In genomic region chr6:157756708-157757429, GRCh38 we compare ENCODE assay signal across 8 cellular contexts.
DNase-seq lines count a peak whose midpoint lies in the region; ATAC-seq, FAIRE-seq and TF ChIP-seq lines count a peak whose summit lies in the region.

No MANE protein-coding gene starts in this region.

- H4K91ac ChIP-seq in H9 (ENCODE audit: insufficient read length, low read depth, low read length), result no peak overlapping the region

- H3K9me3 Mint-ChIP-seq in H9 (peaks cover 13 to 27% of the 10 kb centered on the region in 2 experiments), WTC11 (peaks cover 32% of the 10 kb centered on the region)

- H3K18ac ChIP-seq in H9 (ENCODE audit: insufficient read length, low read depth, low read length), result no peak overlapping the region

- FAIRE-seq in bronchial epithelial cell (lab: Jason Lieb, UNC) (no peak), kidney (lab: Jason Lieb, UNC) (peak; percentile 46)

- peak overlapping the region; percentile 11 to 51 (median 33); a peak in 17 of 22 replicates for H3K4me2 ChIP-seq in BLaER1 treated with 17β-estradiol and CSF1 and Interleukin-3, amounts not matched to agents 10 nM and 100 nM
- H3K4me2 ChIP-seq in H9 (ENCODE audit: insufficient read depth, insufficient read length, low read length), result no peak overlapping the region

- no CpG with 5 or more reads among the region's 19 CpGs for WGBS in H9 (ENCODE audit: extremely low coverage, insufficient read length, low lambda C conversion rate)

- no peak overlapping the region for H3K14ac ChIP-seq in H9 (ENCODE audit: insufficient read depth, low read length)

- H3K23me2 ChIP-seq in H9 (ENCODE audit: insufficient read length, low read depth, low read length, poor library complexity, severe bottlenecking), result no peaks in the 10 kb centered on the region

- no peaks in the 10 kb centered on the region for H3K36me3 ChIP-seq in BLaER1 treated with 17β-estradiol and CSF1 and Interleukin-3, amounts not matched to agents 10 nM and 100 nM
- H3K36me3 ChIP-seq in bronchial epithelial cell (ENCODE audit: control insufficient read depth, insufficient read depth, low read length) (no peaks in the 10 kb centered on the region), kidney (ENCODE audit: control insufficient read depth in 1 of 2, insufficient read depth in 2 of 2, low read length in 2 of 2) (no peaks in the 10 kb centered on the region)

- H3K56ac ChIP-seq in H9 (ENCODE audit: insufficient read length, low read depth, low read length), result no peak overlapping the region

- H2BK120ac ChIP-seq in H9 (ENCODE audit: low read depth, low read length, poor library complexity, severe bottlenecking), result no peak overlapping the region

- no peak overlapping the region for H2BK5ac ChIP-seq in H9 (ENCODE audit: insufficient read length, low read length)

- TF ChIP-seq CTCF in H9 (conservative IDR thresholded peaks at IDR 0.05) (peak; percentile 91), WTC11 (IDR thresholded peaks at IDR 0.05) (peak; percentile 73), bronchial epithelial cell (IDR thresholded peaks at IDR 0.05; ENCODE audit: insufficient read depth, low read length, severe bottlenecking) (peak; percentile 91), kidney (IDR thresholded peaks at IDR 0.05; ENCODE audit: borderline replicate concordance, extremely low read depth, insufficient read depth) (peak; percentile 92)

- H2BK20ac ChIP-seq in H9 (ENCODE audit: low read depth, low read length, poor library complexity, severe bottlenecking), result no peak overlapping the region

- peaks cover 44% of the 10 kb centered on the region for H3K27me3 Mint-ChIP-seq in H9 (ENCODE audit: low read depth)
- peaks cover 18% of the 10 kb centered on the region for H3K27me3 Mint-ChIP-seq in WTC11 (ENCODE audit: low read depth)

- H3K27ac ChIP-seq in BLaER1 treated with 17β-estradiol and CSF1 and Interleukin-3, amounts not matched to agents 10 nM and 100 nM, result no peak overlapping the region
- H3K27ac ChIP-seq in H9 (ENCODE audit: insufficient read length, low read depth, low read length), result no peak overlapping the region
- H3K27ac ChIP-seq in kidney (ENCODE audit: low read depth in 2 of 2, low read length in 2 of 2), result peak overlapping the region; percentile 16 to 52

- no peak overlapping the region for H3K4me3 ChIP-seq in BLaER1 treated with 17β-estradiol and CSF1 and Interleukin-3, amounts not matched to agents 10 nM and 100 nM
- H3K4me3 ChIP-seq in bronchial epithelial cell (ENCODE audit: low read depth, low read length), result no peak overlapping the region
- H3K4me3 ChIP-seq in kidney (ENCODE audit: low read length in 2 of 2), result no peak overlapping the region

- no peaks in the 10 kb centered on the region for H3K79me2 ChIP-seq in H9 (ENCODE audit: insufficient read depth, low read length)

- H3K27ac Mint-ChIP-seq in H9 (no peak overlapping the region), WTC11 (no peak overlapping the region)

- H2AK5ac ChIP-seq in H9 (ENCODE audit: insufficient read length, low read length), result no peak overlapping the region

- no peaks in the 10 kb centered on the region for H3K79me1 ChIP-seq in H9 (ENCODE audit: insufficient read depth, low read depth, low read length, poor library complexity, severe bottlenecking)

- H4K20me1 ChIP-seq in BLaER1 treated with 17β-estradiol and CSF1 and Interleukin-3, amounts not matched to agents 10 nM and 100 nM, result peaks cover 0 to 9% (median 0%) of the 10 kb centered on the region in 11 experiments; a peak in 1 of 22 replicates
- no peaks in the 10 kb centered on the region for H4K20me1 ChIP-seq in H9 (ENCODE audit: control insufficient read depth, insufficient read depth, insufficient read length)

- peaks cover 19 to 41% (median 32%) of the 10 kb centered on the region in 10 experiments for H3K4me1 ChIP-seq in BLaER1 treated with 17β-estradiol and CSF1 and Interleukin-3, amounts not matched to agents 10 nM and 100 nM
- H3K4me1 ChIP-seq in H9 (ENCODE audit: insufficient read depth, low read length), result peaks cover 10% of the 10 kb centered on the region; the same call in 1 of the 2 replicates
- H3K4me1 ChIP-seq in kidney (ENCODE audit: control insufficient read depth in 1 of 2, insufficient read depth in 1 of 2, low read depth in 1 of 2, low read length in 2 of 2), result peaks cover 14% of the 10 kb centered on the region in 2 donors

- H3K4me3 Mint-ChIP-seq in H9, result no peak overlapping the region; a peak in 1 of 5 replicates
- no peak overlapping the region for H3K4me3 Mint-ChIP-seq in WTC11

- no peak overlapping the region for H3K23ac ChIP-seq in H9 (ENCODE audit: insufficient read length, low read depth, low read length)

- peaks cover 3 to 28% (median 26%) of the 10 kb centered on the region in 3 experiments; a peak in 6 of 7 replicates for H3K36me3 Mint-ChIP-seq in H9 (ENCODE audit: insufficient read depth in 1 of 3, low read depth in 3 of 3)
- H3K36me3 Mint-ChIP-seq in WTC11, result peaks cover 28% of the 10 kb centered on the region

- peaks cover 0 to 6% (median 0%) of the 10 kb centered on the region in 11 experiments; a peak in 3 of 22 replicates for H3K27me3 ChIP-seq in BLaER1 treated with 17β-estradiol and CSF1 and Interleukin-3, amounts not matched to agents 10 nM and 100 nM
- H3K27me3 ChIP-seq in H9 (ENCODE audit: insufficient read depth, low read length) (no peaks in the 10 kb centered on the region), bronchial epithelial cell (ENCODE audit: control insufficient read depth, insufficient read depth, low read length) (peaks cover 2% of the 10 kb centered on the region)

- no peak overlapping the region for H3K4ac ChIP-seq in H9 (ENCODE audit: low read depth, low read length)

- intact Hi-C loops in kidney (cut with DNase I), result loop anchor here (10.0 kb wide), 1 partner anchor 98 kb away; no protein-coding TSS in a partner anchor

- no peak overlapping the region for H2BK12ac ChIP-seq in H9 (ENCODE audit: insufficient read length, low read depth, low read length)

- ATAC-seq in WTC11 (peak; percentile 92), GM21786 (IDR thresholded peaks at IDR 0.05; ENCODE audit: unreplicated experiment) (no peak)

- H4K5ac ChIP-seq in H9 (ENCODE audit: insufficient read length, low read depth, low read length), result no peak overlapping the region

- H3K9me3 ChIP-seq in BLaER1 treated with 17β-estradiol and CSF1 and Interleukin-3, amounts not matched to agents 10 nM and 100 nM (replicated peaks in 1 of 11), result peaks cover 12 to 33% (median 24%) of the 10 kb centered on the region in 11 experiments
- H3K9me3 ChIP-seq in H9 (ENCODE audit: control insufficient read depth, low read depth, low read length), result no peaks in the 10 kb centered on the region
- H3K9me3 ChIP-seq in kidney (ENCODE audit: control insufficient read depth in 1 of 2, low read length in 2 of 2), result no peaks in the 10 kb centered on the region

- POLR2A ChIA-PET in WTC11 (lab: Charles Lee), result interaction anchor here (1.1 kb wide), 1 partner anchor 14 kb away, joined by 3 read pairs; no protein-coding TSS in a partner anchor

- no peak overlapping the region for H3K9ac ChIP-seq in BLaER1 treated with 17β-estradiol and CSF1 and Interleukin-3, amounts not matched to agents 10 nM and 100 nM
- H3K9ac ChIP-seq in H9 (ENCODE audit: extremely low read depth, insufficient read length, low read length) (no peak overlapping the region), kidney (ENCODE audit: low read length in 2 of 2) (no peak overlapping the region)

- no peak overlapping the region for H3T11ph ChIP-seq in H9 (ENCODE audit: low read length)

- no peak overlapping the region for H2AFZ ChIP-seq in H9 (ENCODE audit: low read length)

- CTCF ChIA-PET in WTC11 (lab: Charles Lee), result interaction anchor here (0.6 to 3.6 kb wide), 24 partner anchors 13 to 335 kb away, joined by 3 to 47 read pairs (median 4); no protein-coding TSS in a partner anchor

- H3K4me1 Mint-ChIP-seq in H9 (peaks cover 42 to 60% of the 10 kb centered on the region in 2 experiments), WTC11 (peaks cover 56% of the 10 kb centered on the region)

- DNase-seq in H9, result peak; percentile 90
- DNase-seq in NCI-H2227 (lab: John Stamatoyannopoulos, UW; ENCODE audit: unreplicated experiment), result peak; percentile 80
- DNase-seq in WTC11 (ENCODE audit: low spot score), result peak; percentile 90
- DNase-seq in bronchial epithelial cell (ENCODE audit: low read depth), result peak; percentile 66
- DNase-seq in kidney, result peak; percentile 92
- DNase-seq in stimulated activated CD4-positive, alpha-beta T cell treated with anti-CD3 and anti-CD28 coated beads, Interleukin-1b, Interleukin-23, amount 100 ng/mL, for 24 hours (ENCODE audit: low read depth in 4 of 4, low spot score in 1 of 4), result peak; percentile 62 to 75 (median 66)

- H4K8ac ChIP-seq in H9 (replicated peaks; ENCODE audit: insufficient read length, low read depth, low read length), result no peak overlapping the region

- H2BK15ac ChIP-seq in H9 (ENCODE audit: low read depth, low read length), result no peak overlapping the region

TF ChIP-seq in WTC11, 78 proteins besides CTCF, POLR2A, EP300 and RAD21 (continues in another document):
- 0 out of 2 replicates have a peak, but pooled peaks have one; percentile 50 for TF ChIP-seq TEAD4 (CRISPR knock-in tag; IDR thresholded peaks at IDR 0.05)
- TF ChIP-seq ZNF396 (CRISPR knock-in tag; IDR thresholded peaks at IDR 0.05; ENCODE audit: borderline replicate concordance), result no peak
- no peak for TF ChIP-seq NR2C2 (CRISPR knock-in tag; IDR thresholded peaks at IDR 0.05)
- no peak for TF ChIP-seq KAT7 (CRISPR knock-in tag; IDR thresholded peaks at IDR 0.05; ENCODE audit: borderline replicate concordance)
- no peak for TF ChIP-seq ZNF425 (CRISPR knock-in tag; conservative IDR thresholded peaks at IDR 0.05)
- peak; percentile 40; the same call in 1 of the 2 replicates for TF ChIP-seq GABPB1 (CRISPR knock-in tag; IDR thresholded peaks at IDR 0.05)

Comparison
In these comparisons a context has a peak if more than half of its experiments do, and no peak if none do; other contexts are left out.
1. H3K27ac ChIP-seq: peak in kidney (2 of 2); none in BLaER1 treated with 17β-estradiol and CSF1 and Interleukin-3, amounts not matched to agents 10 nM and 100 nM (0 of 11) and H9 (single experiment).
2. Peak in every context shown above with its lines, with median percentiles within 50 percentile points of each other: DNase-seq and CTCF ChIP-seq.